Comparison of ENCODE assay signal across 8 cellular contexts in genomic region chr1:2547210-2548067, GRCh38. TPM values are rescaled to one million over a fixed set of nuclear protein-coding genes. Genes with fewer than 3 reads are reported as not detected.
A peak's percentile ranks its signal among the peaks of the same experiment; 100 is the strongest.
DNase-seq lines count a peak whose midpoint lies in the region; ATAC-seq and TF ChIP-seq lines count a peak whose summit lies in the region.

No MANE protein-coding gene starts in this region.

- H3F3A ChIP-seq in SU-DHL-6 (ENCODE audit: insufficient read depth) (no peaks in the 10 kb centered on the region), neural progenitor cell (ENCODE audit: low read depth) (peaks cover 62% of the 10 kb centered on the region)

- H3K9me3 ChIP-seq in SU-DHL-6 (ENCODE audit: insufficient read depth, low read length) (no peaks in the 10 kb centered on the region), neural progenitor cell (ENCODE audit: low read depth) (no peaks in the 10 kb centered on the region)

- peak overlapping the region; percentile 57 for H3K4me3 ChIP-seq in AG04449 (ENCODE audit: low read depth, low read length)
- no peak overlapping the region for H3K4me3 ChIP-seq in SU-DHL-6 (ENCODE audit: insufficient read depth, low read length, poor library complexity, severe bottlenecking)
- peak overlapping the region; percentile 68 for H3K4me3 ChIP-seq in neural progenitor cell

- CTCF ChIA-PET in AG04449 (lab: Yijun Ruan, JAX): interaction anchor here (0.7 to 8.6 kb wide), 32 partner anchors 11 to 877 kb away, joined by 3 to 138 read pairs (median 6); partner anchors contain the start of genes FAAP20, HES5, PANK4 and PEX10

- H3K9me3 Mint-ChIP-seq in dendritic cell treated with granulocyte-macrophage colony-stimulating factor and Interleukin-4, amounts not matched to agents 40 ng/mL and 50 ng/mL, for 4 days: no peaks in the 10 kb centered on the region
- H3K9me3 Mint-ChIP-seq in neural progenitor cell: no peaks in the 10 kb centered on the region

- H3K9me2 ChIP-seq in SU-DHL-6 (replicated peaks; ENCODE audit: insufficient read depth, low read length): no peaks in the 10 kb centered on the region

- H3K4me2 ChIP-seq in SU-DHL-6 (ENCODE audit: low read depth, low read length, poor library complexity, severe bottlenecking): peak overlapping the region; percentile 57
- H3K4me2 ChIP-seq in neural progenitor cell: peak overlapping the region; percentile 92

- POLR2A ChIA-PET in AG04449 (lab: Yijun Ruan, JAX): interaction anchor here (0.7 kb wide), 1 partner anchor 136 kb away, joined by 4 read pairs; no protein-coding TSS in a partner anchor

- H3K4me1 Mint-ChIP-seq in dendritic cell treated with granulocyte-macrophage colony-stimulating factor and Interleukin-4, amounts not matched to agents 40 ng/mL and 50 ng/mL, for 4 days (ENCODE audit: low read depth): peaks cover 55% of the 10 kb centered on the region
- peaks cover 53% of the 10 kb centered on the region for H3K4me1 Mint-ChIP-seq in neural progenitor cell

- peak overlapping the region; percentile 92 for H3K27ac Mint-ChIP-seq in dendritic cell treated with granulocyte-macrophage colony-stimulating factor and Interleukin-4, amounts not matched to agents 40 ng/mL and 50 ng/mL, for 4 days
- no peak overlapping the region for H3K27ac Mint-ChIP-seq in neural progenitor cell

- H3K79me2 ChIP-seq in SU-DHL-6 (ENCODE audit: insufficient read depth, low read length) (no peaks in the 10 kb centered on the region), neural progenitor cell (ENCODE audit: low read depth) (no peaks in the 10 kb centered on the region)

- H3K36me3 ChIP-seq in SU-DHL-6 (ENCODE audit: low read length) (no peaks in the 10 kb centered on the region), neural progenitor cell (no peaks in the 10 kb centered on the region)

- H3K9ac ChIP-seq in SU-DHL-6 (ENCODE audit: low read length) (peak overlapping the region; percentile 50; the same call in 1 of the 2 replicates), neural progenitor cell (peak overlapping the region; percentile 80)

- H2AFZ ChIP-seq in SU-DHL-6 (ENCODE audit: low read depth, low read length, severe bottlenecking): no peak overlapping the region
- no peak overlapping the region for H2AFZ ChIP-seq in neural progenitor cell (replicated peaks)

- peak overlapping the region; percentile 86 for H3K4me3 Mint-ChIP-seq in dendritic cell treated with granulocyte-macrophage colony-stimulating factor and Interleukin-4, amounts not matched to agents 40 ng/mL and 50 ng/mL, for 4 days
- peak overlapping the region; percentile 91 for H3K4me3 Mint-ChIP-seq in neural progenitor cell

- H3K27ac ChIP-seq in SU-DHL-6 (ENCODE audit: low read depth, low read length) (peak overlapping the region; percentile 56), neural progenitor cell (peak overlapping the region; percentile 93)

- H4K20me1 ChIP-seq in SU-DHL-6 (ENCODE audit: low read depth, low read length) (no peaks in the 10 kb centered on the region), neural progenitor cell (ENCODE audit: low read depth) (peaks cover 13% of the 10 kb centered on the region)

- TF ChIP-seq CTCF in AG04449 (IDR thresholded peaks at IDR 0.05; ENCODE audit: insufficient read depth, low read length, missing control alignments) (no peak), SU-DHL-6 (IDR thresholded peaks at IDR 0.05; ENCODE audit: insufficient read depth, low read length, poor library complexity, severe bottlenecking) (no peak), neural progenitor cell (IDR thresholded peaks at IDR 0.05) (no peak)

- peak; percentile 17 for ATAC-seq in GM21447 (IDR thresholded peaks at IDR 0.05; ENCODE audit: unreplicated experiment)
- ATAC-seq in GM19397 (IDR thresholded peaks at IDR 0.05; ENCODE audit: unreplicated experiment): no peak
- ATAC-seq in GM21367 (IDR thresholded peaks at IDR 0.05; ENCODE audit: unreplicated experiment): no peak

- H3K27me3 ChIP-seq in SU-DHL-6 (ENCODE audit: low read length) (no peaks in the 10 kb centered on the region), neural progenitor cell (no peaks in the 10 kb centered on the region)

- H3K4me1 ChIP-seq in neural progenitor cell: peaks cover 47% of the 10 kb centered on the region

- no peaks in the 10 kb centered on the region for H3K36me3 Mint-ChIP-seq in dendritic cell treated with granulocyte-macrophage colony-stimulating factor and Interleukin-4, amounts not matched to agents 40 ng/mL and 50 ng/mL, for 4 days (ENCODE audit: low read depth)
- H3K36me3 Mint-ChIP-seq in neural progenitor cell: no peaks in the 10 kb centered on the region

- H3K27me3 Mint-ChIP-seq in dendritic cell treated with granulocyte-macrophage colony-stimulating factor and Interleukin-4, amounts not matched to agents 40 ng/mL and 50 ng/mL, for 4 days: peaks cover 25% of the 10 kb centered on the region
- no peaks in the 10 kb centered on the region for H3K27me3 Mint-ChIP-seq in neural progenitor cell (ENCODE audit: insufficient read depth, low read depth)

- DNase-seq in AG04449 (ENCODE audit: low read depth, low spot score) (no peak), neural progenitor cell (ENCODE audit: low spot score) (peak; percentile 49), EL (no peak)

- intact Hi-C loops in dendritic cell treated with granulocyte-macrophage colony-stimulating factor and Interleukin-4, amounts not matched to agents 40 ng/mL and 50 ng/mL, for 4 days (cut with micrococcal nuclease): loop anchor here (1.0 to 5.0 kb wide), 4 partner anchors 9 to 350 kb away; partner anchors contain the start of genes PANK4, PRXL2B and TNFRSF14

RNA-seq across cellular contexts. Expression of gene TNFRSF14, which starts 8.7 kb away (rescaled TPM):
- 0.65 TPM in 1 of 2 replicates, not detected in the other for total RNA-seq in neural progenitor cell (ENCODE audit: low replicate concordance)

RNA-seq across cellular contexts. Expression of gene HES5, which starts 17.4 kb away (rescaled TPM):
- total RNA-seq in neural progenitor cell (ENCODE audit: low replicate concordance): 6.4 and 28.2 TPM in 2 replicates

RNA-seq across cellular contexts. Expression of gene PANK4, which starts 21.0 kb away (rescaled TPM):
- total RNA-seq in neural progenitor cell (ENCODE audit: low replicate concordance): 30.6 and 53.9 TPM in 2 replicates

RNA-seq across cellular contexts. Expression of gene PRXL2B, which starts 39.1 kb away (rescaled TPM):
- 10.0 and 29.6 TPM in 2 replicates for total RNA-seq in neural progenitor cell (ENCODE audit: low replicate concordance)
